In genomic region chr1:207259391-207259790, GRCh38 we compare ENCODE assay signal across 11 cellular contexts.
DNase-seq lines count a peak whose midpoint lies in the region; ATAC-seq, FAIRE-seq and TF ChIP-seq lines count a peak whose summit lies in the region.
"Had no signal": no experiment of that assay in that cellular context is flagged by ENCODE, and none has a peak within 500 bp of the region (broad histone marks: within the 10 kb centered on the region; RNA-seq: fewer than 3 reads in every experiment).

No MANE protein-coding gene starts in this region.

- POLR2A ChIA-PET in AG04449 (lab: Yijun Ruan, JAX) (no interaction called here), HCT116 (lab: Charles Lee) (interaction anchor here (1.2 kb wide), 1 partner anchor 62 kb away, joined by 3 read pairs; the partner anchor contains the start of gene CD55)

- peak; percentile 84 for TF ChIP-seq RAD21 in HCT116 (IDR thresholded peaks at IDR 0.05; ENCODE audit: low read depth)

- intact Hi-C loops in HCT116 (cut with micrococcal nuclease) (loop anchor here (1.0 to 5.0 kb wide), 2 partner anchors 146 to 238 kb away; partner anchors contain the start of gene CR1), mammary epithelial cell (cut with micrococcal nuclease) (loop anchor here (1.0 kb wide), 4 partner anchors 57 to 146 kb away; partner anchors contain the start of gene CD55), spleen (cut with DNase I; ENCODE audit: low total_unique reads) (no loop called here)

- no peaks in the 10 kb centered on the region for H3K36me3 ChIP-seq in HCT116 (ENCODE audit: control insufficient read depth in 1 of 2, insufficient read depth in 2 of 2, low read length in 2 of 2)
- H3K36me3 ChIP-seq in mammary epithelial cell (ENCODE audit: insufficient read depth, low read length): no peaks in the 10 kb centered on the region
- no peaks in the 10 kb centered on the region for H3K36me3 ChIP-seq in keratinocyte (ENCODE audit: control insufficient read depth in 2 of 2, extremely low read depth in 1 of 2, insufficient read depth in 2 of 2, low read length in 2 of 2)
- no peaks in the 10 kb centered on the region for H3K36me3 ChIP-seq in spleen

- DNase-seq in AG04449 (ENCODE audit: low read depth, low spot score) (no peak), HCT116 (ENCODE audit: low read depth, low spot score) (peak; percentile 27), mammary epithelial cell (peak; percentile 29), keratinocyte (ENCODE audit: low read depth, low spot score) (no peak), GM19240 (ENCODE audit: insufficient read length, low spot score) (no peak), dedifferentiated amniotic fluid mesenchymal stem cell (ENCODE audit: extremely low spot score) (no peak), spleen (no peak)
- DNase-seq: activated CD8-positive, alpha-beta T cell treated with anti-CD3 and anti-CD28 coated beads for 36 hours; NCI-H524 treated with DMSO at 0.1 percent for 48 hours had no signal

- BruUV-seq in HCT116 (replicated peaks; lab: Mats Ljungman, UMichigan) (no TSS peak), mammary epithelial cell (replicated peaks; lab: Mats Ljungman, UMichigan) (no TSS peak)

- no peaks in the 10 kb centered on the region for H3K27me3 ChIP-seq in HCT116 (ENCODE audit: insufficient read depth, low read length)
- H3K27me3 ChIP-seq in mammary epithelial cell (ENCODE audit: insufficient read depth, low read length): no peaks in the 10 kb centered on the region
- H3K27me3 ChIP-seq in keratinocyte (ENCODE audit: control insufficient read depth, extremely low read depth, insufficient read depth, low read length): no peaks in the 10 kb centered on the region
- no peaks in the 10 kb centered on the region for H3K27me3 ChIP-seq in spleen (replicated peaks in 1 of 7)

- ATAC-seq in HCT116 (peak; percentile 79), HG02884 (IDR thresholded peaks at IDR 0.05; ENCODE audit: unreplicated experiment) (no peak)
- ATAC-seq: activated CD8-positive, alpha-beta T cell treated with anti-CD3 and anti-CD28 coated beads for 36 hours had no signal

- no peaks in the 10 kb centered on the region for H3K79me2 ChIP-seq in HCT116 (ENCODE audit: insufficient read depth, low read length)
- no peaks in the 10 kb centered on the region for H3K79me2 ChIP-seq in mammary epithelial cell (ENCODE audit: insufficient read depth, low read length)
- no peaks in the 10 kb centered on the region for H3K79me2 ChIP-seq in keratinocyte (ENCODE audit: control insufficient read depth, insufficient read depth, low read length)

- H3K4me3 ChIP-seq in AG04449 (ENCODE audit: low read depth, low read length) (no peak overlapping the region), HCT116 (replicated peaks in 1 of 2; ENCODE audit: low read depth in 1 of 2, low read length in 2 of 2) (no peak overlapping the region), mammary epithelial cell (replicated peaks in 1 of 3; ENCODE audit: insufficient read depth in 1 of 3, low read depth in 2 of 3, low read length in 3 of 3) (no peak overlapping the region), keratinocyte (ENCODE audit: control insufficient read depth in 2 of 3, extremely low read depth in 1 of 3, insufficient read depth in 2 of 3, low read depth in 1 of 3, low read length in 3 of 3) (no peak overlapping the region), spleen (no peak overlapping the region)

- H4K20me1 ChIP-seq in HCT116 (ENCODE audit: insufficient read depth) (no peaks in the 10 kb centered on the region), mammary epithelial cell (ENCODE audit: insufficient read depth, low read length) (no peaks in the 10 kb centered on the region), keratinocyte (ENCODE audit: control insufficient read depth, extremely low read depth, insufficient read depth, low read length) (no peaks in the 10 kb centered on the region)

- dilution Hi-C loops in mammary epithelial cell (cut with HindIII; ENCODE audit: low sequenced_read_pairs): no loop called here
- dilution Hi-C loops in keratinocyte (cut with MboI; ENCODE audit: extremely low pct_ligation_motif_present, low sequenced_read_pairs): no loop called here

- no peaks in the 10 kb centered on the region for H3K9me2 ChIP-seq in HCT116 (ENCODE audit: insufficient read depth)

- H3K4me2 ChIP-seq in HCT116 (ENCODE audit: low read length) (no peak overlapping the region), mammary epithelial cell (ENCODE audit: insufficient read depth, low read depth, low read length) (no peak overlapping the region), keratinocyte (ENCODE audit: control insufficient read depth, extremely low read depth, insufficient read depth, low read depth, low read length) (no peak overlapping the region)

- H3K27ac ChIP-seq in HCT116 (ENCODE audit: low read depth, low read length): no peak overlapping the region
- H3K27ac ChIP-seq in mammary epithelial cell (ENCODE audit: insufficient read depth, low read depth, low read length): no peak overlapping the region
- H3K27ac ChIP-seq in keratinocyte (ENCODE audit: control insufficient read depth, insufficient read depth, low read length): no peak overlapping the region
- no peak overlapping the region for H3K27ac ChIP-seq in spleen

- H3K9ac ChIP-seq in HCT116 (ENCODE audit: low read length) (no peak overlapping the region), mammary epithelial cell (ENCODE audit: insufficient read depth, low read length) (no peak overlapping the region), keratinocyte (ENCODE audit: control insufficient read depth, extremely low read depth, insufficient read depth, low read length) (no peak overlapping the region)

- TF ChIP-seq CTCF in AG04449 (IDR thresholded peaks at IDR 0.05; ENCODE audit: insufficient read depth, low read length, missing control alignments): peak; percentile 45
- peak; percentile 56 to 66 (median 59); a peak in 5 of 6 replicates for TF ChIP-seq CTCF in HCT116 (IDR thresholded peaks at IDR 0.05 in 2 of 3, conservative IDR thresholded peaks at IDR 0.05 in 1 of 3; ENCODE audit: borderline replicate concordance in 1 of 3, insufficient read depth in 1 of 3, low read depth in 2 of 3, low read length in 2 of 3)
- peak; percentile 41 to 53 for TF ChIP-seq CTCF in mammary epithelial cell (conservative IDR thresholded peaks at IDR 0.05 in 1 of 2, IDR thresholded peaks at IDR 0.05 in 1 of 2; ENCODE audit: extremely low read depth in 1 of 2, insufficient read depth in 1 of 2, low read depth in 1 of 2, low read length in 2 of 2)
- peak; percentile 40 to 63 (median 43) for TF ChIP-seq CTCF in keratinocyte (optimal IDR thresholded peaks at IDR 0.05 in 1 of 3, IDR thresholded peaks at IDR 0.05 in 1 of 3, conservative IDR thresholded peaks at IDR 0.05 in 1 of 3; ENCODE audit: extremely low read depth in 1 of 3, insufficient read depth in 2 of 3, low read length in 3 of 3)
- peak in 1 of 11 experiments; percentile 11 for TF ChIP-seq CTCF in spleen (IDR thresholded peaks at IDR 0.05 in 8 of 11, conservative IDR thresholded peaks at IDR 0.05 in 3 of 11)

- peak; percentile 51 for FAIRE-seq in keratinocyte (lab: Jason Lieb, UNC)
- FAIRE-seq: colon had no signal

- no peaks in the 10 kb centered on the region for H3K9me1 ChIP-seq in keratinocyte (ENCODE audit: control insufficient read depth, extremely low read depth, insufficient read depth, low read length)

- H3K4me1 ChIP-seq in HCT116 (ENCODE audit: control insufficient read depth in 1 of 2, insufficient read depth in 2 of 2, low read length in 2 of 2) (no peaks in the 10 kb centered on the region), mammary epithelial cell (ENCODE audit: insufficient read depth, low read length) (peaks cover 4% of the 10 kb centered on the region), keratinocyte (ENCODE audit: control insufficient read depth, extremely low read depth, insufficient read depth, low read length) (peaks cover 6% of the 10 kb centered on the region), spleen (no peaks in the 10 kb centered on the region)

- CTCF ChIA-PET in AG04449 (lab: Yijun Ruan, JAX) (interaction anchor here (0.8 to 6.0 kb wide), 8 partner anchors 13 to 240 kb away, joined by 3 to 91 read pairs (median 5); no protein-coding TSS in a partner anchor), HCT116 (lab: Charles Lee) (interaction anchor here (1.1 to 2.4 kb wide), 4 partner anchors 62 to 240 kb away, joined by 3 to 25 read pairs (median 3); partner anchors contain the start of gene CD55), mammary epithelial cell (lab: Charles Lee; ENCODE audit: low non-redundant PET) (interaction anchor here (0.7 kb wide), 1 partner anchor 146 kb away, joined by 5 read pairs; no protein-coding TSS in a partner anchor)

- in situ Hi-C loops in mammary epithelial cell (cut with MboI; ENCODE audit: low sequenced_read_pairs in 2 of 2): no loop called here

- TF ChIP-seq POLR2A in HCT116 (IDR thresholded peaks at IDR 0.05; ENCODE audit: borderline replicate concordance, extremely low read depth, insufficient read depth, insufficient read length) (no peak), spleen (IDR thresholded peaks at IDR 0.05) (no peak)

- RAD21 ChIA-PET in HCT116 (lab: Charles Lee; ENCODE audit: low non-redundant PET in 1 of 2, low total read pairs in 2 of 2, uncharacterized antibody in 2 of 2, unreplicated experiment in 2 of 2): interaction anchor here (1.0 to 1.5 kb wide), 3 partner anchors 145 to 175 kb away, joined by 3 to 5 read pairs (median 4); no protein-coding TSS in a partner anchor

- H3K9me3 ChIP-seq in HCT116 (ENCODE audit: control insufficient read depth in 1 of 2, insufficient read depth in 1 of 2, low read depth in 1 of 2, low read length in 2 of 2): no peaks in the 10 kb centered on the region
- no peaks in the 10 kb centered on the region for H3K9me3 ChIP-seq in mammary epithelial cell (replicated peaks; ENCODE audit: insufficient read depth, low read length)
- H3K9me3 ChIP-seq in keratinocyte (ENCODE audit: control insufficient read depth, low read depth, low read length): no peaks in the 10 kb centered on the region
- H3K9me3 ChIP-seq in spleen: peaks cover 0 to 34% (median 5%) of the 10 kb centered on the region in 8 donors

- H2AFZ ChIP-seq in HCT116 (ENCODE audit: low read depth, low read length, poor library complexity, severe bottlenecking): no peak overlapping the region
- no peak overlapping the region for H2AFZ ChIP-seq in mammary epithelial cell (ENCODE audit: low read depth, low read length)
- no peak overlapping the region for H2AFZ ChIP-seq in keratinocyte (ENCODE audit: control insufficient read depth, low read length)

TF ChIP-seq in HCT116, 20 proteins besides CTCF, POLR2A, EP300 and RAD21:
- TF ChIP-seq YY1 (IDR thresholded peaks at IDR 0.05; ENCODE audit: extremely low read depth, insufficient replicate concordance, low read depth, low read length) (peak; percentile 9), ZFX (IDR thresholded peaks at IDR 0.05) (no peak)
- TF ChIP-seq, protein P1, sequence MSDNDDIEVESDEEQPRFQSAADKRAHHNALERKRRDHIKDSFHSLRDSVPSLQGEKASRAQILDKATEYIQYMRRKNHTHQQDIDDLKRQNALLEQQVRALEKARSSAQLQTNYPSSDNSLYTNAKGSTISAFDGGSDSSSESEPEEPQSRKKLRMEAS (IDR thresholded peaks at IDR 0.05): peak; percentile 51

Comparison
In these comparisons a context has a peak if more than half of its experiments do, and no peak if none do; other contexts are left out.
1. DNase-seq: peak in HCT116 (single experiment) and mammary epithelial cell (single experiment); none in AG04449 (single experiment), keratinocyte (single experiment), GM19240 (single experiment), dedifferentiated amniotic fluid mesenchymal stem cell (single experiment) and spleen (single experiment).